In genomic region chr22:49670610-49671330, GRCh38 we compare ENCODE assay signal across 9 cellular contexts.
DNase-seq lines count a peak whose midpoint lies in the region; ATAC-seq and TF ChIP-seq lines count a peak whose summit lies in the region.
"Had no signal": no experiment of that assay in that cellular context is flagged by ENCODE, and none has a peak within 500 bp of the region (broad histone marks: within the 10 kb centered on the region; RNA-seq: fewer than 3 reads in every experiment).

No MANE protein-coding gene starts in this region.

- peaks cover 32% of the 10 kb centered on the region for H3K27me3 ChIP-seq in HAP-1 (ENCODE audit: low read depth)
- peaks cover 61% of the 10 kb centered on the region for H3K27me3 ChIP-seq in hepatocyte

- H3K27ac ChIP-seq in hepatocyte, result no peak overlapping the region
- H3K27ac ChIP-seq: pancreas had no signal

- DNase-seq in HAP-1 (ENCODE audit: low spot score in 2 of 2), result peak in 1 of 2 experiments; percentile 43
- no peak for DNase-seq in activated CD8-positive, alpha-beta T cell treated with anti-CD3 and anti-CD28 coated beads, Interleukin-2, amount 10 ng/mL, durations not matched to agents 7 days and 5 days
- DNase-seq in hepatocyte (ENCODE audit: low spot score), result no peak
- DNase-seq in stimulated activated CD8-positive, alpha-beta memory T cell treated with anti-CD3 and anti-CD28 coated beads, Interleukin-12 subunit alpha, Interleukin-12 subunit beta, amount 100 ng/mL, for 4 hours (ENCODE audit: low read depth), result peak; percentile 17
- no peak for DNase-seq in HK-2 (ENCODE audit: unreplicated experiment)

- H3K27ac Mint-ChIP-seq in activated CD8-positive, alpha-beta T cell treated with anti-CD3 and anti-CD28 coated beads, Interleukin-2, amount 10 ng/mL, durations not matched to agents 7 days and 5 days, result no peak overlapping the region

- ATAC-seq in activated CD8-positive, alpha-beta T cell treated with anti-CD3 and anti-CD28 coated beads, Interleukin-2, amount 10 ng/mL, durations not matched to agents 7 days and 5 days, result peak; percentile 65
- ATAC-seq in HG02884 (IDR thresholded peaks at IDR 0.05; ENCODE audit: unreplicated experiment), result no peak
- ATAC-seq in HG02852 (IDR thresholded peaks at IDR 0.05; ENCODE audit: unreplicated experiment), result no peak
- ATAC-seq in GM18502 (IDR thresholded peaks at IDR 0.05; ENCODE audit: poor library complexity, unreplicated experiment), result no peak

- no peaks in the 10 kb centered on the region for H3K36me3 Mint-ChIP-seq in activated CD8-positive, alpha-beta T cell treated with anti-CD3 and anti-CD28 coated beads, Interleukin-2, amount 10 ng/mL, durations not matched to agents 7 days and 5 days (ENCODE audit: low read depth)

- no peaks in the 10 kb centered on the region for H3K9me2 ChIP-seq in hepatocyte (replicated peaks; ENCODE audit: insufficient read depth)

- H3K27me3 Mint-ChIP-seq in activated CD8-positive, alpha-beta T cell treated with anti-CD3 and anti-CD28 coated beads, Interleukin-2, amount 10 ng/mL, durations not matched to agents 7 days and 5 days (ENCODE audit: low read depth), result peaks cover 29% of the 10 kb centered on the region

- CTCF ChIA-PET in activated CD8-positive, alpha-beta T cell treated with anti-CD3 and anti-CD28 coated beads, Interleukin-2, amount 10 ng/mL, durations not matched to agents 7 days and 5 days (lab: Charles Lee), result interaction anchor here (1.2 kb wide), 1 partner anchor 54 kb away, joined by 4 read pairs; no protein-coding TSS in a partner anchor

- H3K4me1 ChIP-seq in HAP-1 (peaks cover 1% of the 10 kb centered on the region; the same call in 1 of the 2 replicates), hepatocyte (ENCODE audit: insufficient read depth) (peaks cover 4% of the 10 kb centered on the region)
- H3K4me1 ChIP-seq: pancreas had no signal

- no peak overlapping the region for H2AFZ ChIP-seq in hepatocyte

- H3K36me3 ChIP-seq in HAP-1 (replicated peaks) (no peaks in the 10 kb centered on the region), hepatocyte (replicated peaks; ENCODE audit: insufficient read depth, low read depth) (no peaks in the 10 kb centered on the region)
- H3K36me3 ChIP-seq: pancreas had no signal

- no peaks in the 10 kb centered on the region for H3K79me2 ChIP-seq in hepatocyte

- TF ChIP-seq CTCF in hepatocyte (IDR thresholded peaks at IDR 0.05; ENCODE audit: poor library complexity), result no peak

- in situ Hi-C loops in HAP-1 (cut with MboI; ENCODE audit: low sequenced_read_pairs), result no loop called here

- 2% methylated on average over 34 of the region's 45 CpGs for WGBS in hepatocyte (ENCODE audit: low lambda C conversion rate, missing lambda C conversion rate)

- peak overlapping the region; percentile 49 for H3K4me3 Mint-ChIP-seq in activated CD8-positive, alpha-beta T cell treated with anti-CD3 and anti-CD28 coated beads, Interleukin-2, amount 10 ng/mL, durations not matched to agents 7 days and 5 days

- peak overlapping the region; percentile 70 for H3K4me2 ChIP-seq in hepatocyte

- H3K9me3 ChIP-seq in HAP-1, result peaks cover 2% of the 10 kb centered on the region; the same call in 1 of the 2 replicates
- H3K9me3 ChIP-seq in hepatocyte (ENCODE audit: low read depth), result no peaks in the 10 kb centered on the region
- H3K9me3 ChIP-seq: pancreas had no signal

- POLR2A ChIA-PET in activated CD8-positive, alpha-beta T cell treated with anti-CD3 and anti-CD28 coated beads, Interleukin-2, amount 10 ng/mL, durations not matched to agents 7 days and 5 days (lab: Charles Lee), result no interaction called here

- H3K4me1 Mint-ChIP-seq in activated CD8-positive, alpha-beta T cell treated with anti-CD3 and anti-CD28 coated beads, Interleukin-2, amount 10 ng/mL, durations not matched to agents 7 days and 5 days (ENCODE audit: low read depth), result peaks cover 33% of the 10 kb centered on the region

- no peaks in the 10 kb centered on the region for H3K9me3 Mint-ChIP-seq in activated CD8-positive, alpha-beta T cell treated with anti-CD3 and anti-CD28 coated beads, Interleukin-2, amount 10 ng/mL, durations not matched to agents 7 days and 5 days (ENCODE audit: insufficient read depth)

- H4K20me1 ChIP-seq in hepatocyte (ENCODE audit: insufficient read depth, poor library complexity, severe bottlenecking), result no peaks in the 10 kb centered on the region

- H3K4me3 ChIP-seq in HAP-1 (peak overlapping the region; percentile 16), hepatocyte (no peak overlapping the region)
